In the genomic region with DNA sequence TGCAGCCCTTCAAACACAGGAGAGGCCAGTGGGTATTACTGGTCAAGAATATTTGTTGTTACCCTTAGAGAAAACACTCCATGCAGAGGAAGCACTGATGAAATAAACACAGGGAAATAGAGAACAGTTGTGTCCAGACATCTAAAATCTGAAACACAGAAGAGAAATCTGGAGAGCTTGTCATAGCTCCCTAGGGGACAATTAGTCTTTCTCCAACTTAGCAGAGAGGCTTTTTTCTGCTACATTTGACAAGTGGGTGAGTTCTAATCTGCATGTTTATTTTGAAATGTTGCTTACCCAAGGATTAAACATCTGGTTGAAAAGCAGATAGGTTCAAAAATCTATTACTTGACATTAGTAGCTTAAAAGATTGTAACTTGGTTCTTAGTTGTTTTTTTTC, we compare ENCODE assay signal across 16 cellular contexts.
"Had no signal": no experiment of that assay in that cellular context is flagged by ENCODE, and none has a peak within 500 bp of the region (broad histone marks: within the 10 kb centered on the region; RNA-seq: fewer than 3 reads in every experiment).

No MANE protein-coding gene starts in this region.

- H3K9me3 ChIP-seq: heart right ventricle had no signal

- FAIRE-seq: astrocyte, bronchial epithelial cell had no signal

- H3K27ac ChIP-seq: heart right ventricle had no signal

- H3K27me3 ChIP-seq: heart right ventricle had no signal

- H3K36me3 ChIP-seq: heart right ventricle had no signal

- DNase-seq: activated CD4-positive, alpha-beta memory T cell treated with anti-CD3 and anti-CD28 coated beads, Interleukin-2, amount 10 ng/mL, durations not matched to agents 7 days and 5 days; activated CD4-positive, alpha-beta T cell treated with anti-CD3 and anti-CD28 coated beads for 36 hours; activated naive CD4-positive, alpha-beta T cell treated with anti-CD3 and anti-CD28 coated beads, Interleukin-2, amount 10 ng/mL, durations not matched to agents 7 days and 5 days; activated T-cell treated with anti-CD3 and anti-CD28 coated beads, Interleukin-2, amount 50 U/mL, for 24 hours; dermis blood vessel endothelial cell; effector memory CD8-positive, alpha-beta T cell; foreskin melanocyte; heart right ventricle; left colon; naive thymus-derived CD4-positive, alpha-beta T cell; nucleus accumbens; posterior cingulate gyrus; retina; stimulated activated CD4-positive, alpha-beta T cell treated with anti-CD3 and anti-CD28 coated beads, Interleukin-2, amount 100 ng/mL, for 48 hours had no signal

- H3K4me3 ChIP-seq: heart right ventricle had no signal

- ATAC-seq: activated CD4-positive, alpha-beta T cell treated with anti-CD3 and anti-CD28 coated beads for 36 hours; effector memory CD8-positive, alpha-beta T cell; heart right ventricle; left colon; naive thymus-derived CD4-positive, alpha-beta T cell had no signal

- H3K4me1 ChIP-seq: heart right ventricle had no signal
